Comparison of ENCODE assay signal across 8 cellular contexts in genomic region chr11:9462172-9462799, GRCh38. TPM values are rescaled to one million over a fixed set of nuclear protein-coding genes. Genes with fewer than 3 reads are reported as not detected.
DNase-seq lines count a peak whose midpoint lies in the region; ATAC-seq, FAIRE-seq and TF ChIP-seq lines count a peak whose summit lies in the region.

No MANE protein-coding gene starts in this region.

- H3K36me3 ChIP-seq in adrenal gland (replicated peaks in 1 of 2) (no peaks in the 10 kb centered on the region), kidney (ENCODE audit: control insufficient read depth in 1 of 2, insufficient read depth in 2 of 2, low read length in 2 of 2) (no peaks in the 10 kb centered on the region), thoracic aorta (no peaks in the 10 kb centered on the region)

- H3K27me3 Mint-ChIP-seq in activated CD4-positive, alpha-beta T cell treated with anti-CD3 and anti-CD28 coated beads, Interleukin-2, amount 10 ng/mL, durations not matched to agents 7 days and 5 days: no peaks in the 10 kb centered on the region

- FAIRE-seq in kidney (lab: Jason Lieb, UNC): no peak

- TF ChIP-seq CTCF in adrenal gland (IDR thresholded peaks at IDR 0.05) (no peak), kidney (IDR thresholded peaks at IDR 0.05; ENCODE audit: borderline replicate concordance, extremely low read depth, insufficient read depth) (no peak), thoracic aorta (IDR thresholded peaks at IDR 0.05) (no peak)

- peak overlapping the region in 1 of 2 donors; percentile 72 for H3K9ac ChIP-seq in kidney (ENCODE audit: low read length in 2 of 2)

- peaks cover 2% of the 10 kb centered on the region for H3K9me3 Mint-ChIP-seq in activated CD4-positive, alpha-beta T cell treated with anti-CD3 and anti-CD28 coated beads, Interleukin-2, amount 10 ng/mL, durations not matched to agents 7 days and 5 days

- H3K27ac ChIP-seq in adrenal gland: peak overlapping the region; percentile 94 to 100 (median 98)
- H3K27ac ChIP-seq in kidney (ENCODE audit: low read depth in 2 of 2, low read length in 2 of 2): peak overlapping the region in 1 of 2 donors; percentile 94
- peak overlapping the region; percentile 99 to 100 for H3K27ac ChIP-seq in thoracic aorta

- WGBS in adrenal gland, 4 donors: 84 to 90% (median 87%) methylated on average over 16 of the region's 16 CpGs

- H3K36me3 Mint-ChIP-seq in activated CD4-positive, alpha-beta T cell treated with anti-CD3 and anti-CD28 coated beads, Interleukin-2, amount 10 ng/mL, durations not matched to agents 7 days and 5 days (ENCODE audit: low read depth): peaks cover 21% of the 10 kb centered on the region

- TF ChIP-seq POLR2A in adrenal gland (IDR thresholded peaks at IDR 0.05): no peak

- H3K27me3 ChIP-seq in adrenal gland (no peaks in the 10 kb centered on the region), thoracic aorta (replicated peaks; ENCODE audit: insufficient read depth) (no peaks in the 10 kb centered on the region)

- peaks cover 8 to 20% of the 10 kb centered on the region in 2 donors for H3K4me1 ChIP-seq in adrenal gland (replicated peaks in 1 of 2)
- H3K4me1 ChIP-seq in kidney (ENCODE audit: control insufficient read depth in 1 of 2, insufficient read depth in 1 of 2, low read depth in 1 of 2, low read length in 2 of 2): peaks cover 0 to 4% of the 10 kb centered on the region in 2 donors
- H3K4me1 ChIP-seq in thoracic aorta (ENCODE audit: control insufficient read depth in 1 of 2, low read depth in 2 of 2): peaks cover 6 to 21% of the 10 kb centered on the region in 2 donors

- POLR2A ChIA-PET in activated CD4-positive, alpha-beta T cell treated with anti-CD3 and anti-CD28 coated beads, Interleukin-2, amount 10 ng/mL, durations not matched to agents 7 days and 5 days (lab: Charles Lee): interaction anchor here (0.6 kb wide), 1 partner anchor 1852 kb away, joined by 4 read pairs; no protein-coding TSS in a partner anchor

- H3K4me3 ChIP-seq in adrenal gland (peak overlapping the region in 2 of 4 donors; percentile 67 to 78), kidney (ENCODE audit: low read length in 2 of 2) (peak overlapping the region; percentile 78 to 97), thoracic aorta (peak overlapping the region; percentile 85)

- CTCF ChIA-PET in activated CD4-positive, alpha-beta T cell treated with anti-CD3 and anti-CD28 coated beads, Interleukin-2, amount 10 ng/mL, durations not matched to agents 7 days and 5 days (lab: Charles Lee): no interaction called here

- H3K4me1 Mint-ChIP-seq in activated CD4-positive, alpha-beta T cell treated with anti-CD3 and anti-CD28 coated beads, Interleukin-2, amount 10 ng/mL, durations not matched to agents 7 days and 5 days: peaks cover 39% of the 10 kb centered on the region

- ATAC-seq in thoracic aorta (ENCODE audit: insufficient number of reproducible peaks, low FRiP score, low read depth): no peak

- H3K9me3 ChIP-seq in adrenal gland (replicated peaks in 1 of 3) (no peaks in the 10 kb centered on the region), kidney (ENCODE audit: control insufficient read depth in 1 of 2, low read length in 2 of 2) (no peaks in the 10 kb centered on the region), thoracic aorta (no peaks in the 10 kb centered on the region)

- peak overlapping the region; percentile 94 for H3K4me3 Mint-ChIP-seq in activated CD4-positive, alpha-beta T cell treated with anti-CD3 and anti-CD28 coated beads, Interleukin-2, amount 10 ng/mL, durations not matched to agents 7 days and 5 days

- intact Hi-C loops in adrenal gland (cut with DNase I) (no loop called here), kidney (cut with DNase I) (no loop called here)

- no peak for DNase-seq in activated CD4-positive, alpha-beta T cell treated with anti-CD3 and anti-CD28 coated beads, Interleukin-2, amount 10 ng/mL, durations not matched to agents 7 days and 5 days
- no peak for DNase-seq in activated CD4-positive, alpha-beta T cell treated with anti-CD3 and anti-CD28 coated beads, Interleukin-2, amount 50 U/mL, for 48 hours
- DNase-seq in adrenal gland (no peak), kidney (no peak), thoracic aorta (ENCODE audit: low spot score) (no peak), NCI-H1436 (lab: John Stamatoyannopoulos, UW) (no peak), NCI-H82 (lab: John Stamatoyannopoulos, UW) (no peak), COLO829 (ENCODE audit: low spot score) (no peak)

- peak overlapping the region; percentile 98 for H3K27ac Mint-ChIP-seq in activated CD4-positive, alpha-beta T cell treated with anti-CD3 and anti-CD28 coated beads, Interleukin-2, amount 10 ng/mL, durations not matched to agents 7 days and 5 days

RNA-seq across cellular contexts. Expression of gene ZNF143, which starts 1.5 kb away (rescaled TPM):
- 10 to 100 TPM; 32.1 to 33.2 TPM for total RNA-seq in activated CD4-positive, alpha-beta T cell treated with anti-CD3 and anti-CD28 coated beads, Interleukin-2, amount 10 ng/mL, durations not matched to agents 7 days and 5 days
- total RNA-seq in adrenal gland: 10 to 100 TPM in 6 of 8 donors, 1 to 10 TPM in 2; 8.3 to 29.8 (median 17.1) TPM
- 10 to 100 TPM in 1 of 3 donors, 1 to 10 TPM in 2; 6.8 to 23.1 (median 7.4) TPM for polyA plus RNA-seq in adrenal gland
- 30.3 TPM for total RNA-seq in kidney
- polyA plus RNA-seq in kidney (ENCODE audit: insufficient read depth, low read depth, low replicate concordance): 8.6 TPM
- 10 to 100 TPM; 45.1 to 80.6 TPM for total RNA-seq in thoracic aorta
